ENCODE assay signal across 9 cellular contexts in genomic region chr19:1650627-1651009, GRCh38. TPM values are rescaled to one million over a fixed set of nuclear protein-coding genes. Genes with fewer than 3 reads are reported as not detected.
DNase-seq lines count a peak whose midpoint lies in the region; ATAC-seq and TF ChIP-seq lines count a peak whose summit lies in the region.
"Had no signal": no experiment of that assay in that cellular context is flagged by ENCODE, and none has a peak within 500 bp of the region (broad histone marks: within the 10 kb centered on the region; RNA-seq: fewer than 3 reads in every experiment).

No MANE protein-coding gene starts in this region.

- H3K4me1 ChIP-seq in HUES48 (ENCODE audit: control insufficient read depth, insufficient read depth, low read length) = peaks cover 5% of the 10 kb centered on the region

- H3K36me3 ChIP-seq in HUES48 (ENCODE audit: control insufficient read depth, insufficient read depth, low read length) = peaks cover 46% of the 10 kb centered on the region
- H3K36me3 ChIP-seq: neutrophil had no signal

- no peaks in the 10 kb centered on the region for H3K27me3 ChIP-seq in HUES48 (ENCODE audit: control insufficient read depth, insufficient read depth, low read length)

- peak overlapping the region; percentile 71 for H3K4me3 ChIP-seq in AG10803 (ENCODE audit: low read length)
- H3K4me3 ChIP-seq in HUES48 (ENCODE audit: low read depth, low read length) = peak overlapping the region; percentile 87
- H3K4me3 ChIP-seq in astrocyte of the cerebellum (ENCODE audit: low read depth, low read length) = peak overlapping the region; percentile 74

- peak overlapping the region; percentile 90; the same call in 1 of the 2 replicates for H3K9ac ChIP-seq in HUES48 (ENCODE audit: low read depth, low read length)

- ATAC-seq in GM19351 (IDR thresholded peaks at IDR 0.05; ENCODE audit: unreplicated experiment) (no peak), GM19395 (IDR thresholded peaks at IDR 0.05; ENCODE audit: unreplicated experiment) (no peak)

- H3K27ac ChIP-seq in HUES48 (ENCODE audit: low read depth, low read length) = peak overlapping the region; percentile 95
- H3K27ac ChIP-seq: neutrophil had no signal

- TF ChIP-seq CTCF in AG10803 (conservative IDR thresholded peaks at IDR 0.05; ENCODE audit: low read length) = peak; percentile 5; the same call in 1 of the 2 replicates
- TF ChIP-seq CTCF in astrocyte of the cerebellum (IDR thresholded peaks at IDR 0.05; ENCODE audit: low read depth, low read length, missing control alignments) = no peak

- in situ Hi-C loops in astrocyte of the cerebellum (cut with HindIII; ENCODE audit: low sequenced_read_pairs) = no loop called here

- no peak for DNase-seq in AG10803 (ENCODE audit: low read depth)
- DNase-seq in astrocyte of the cerebellum (ENCODE audit: low read depth) = no peak
- DNase-seq in lung microvascular endothelial cell (ENCODE audit: low read depth in 2 of 2) = peak; percentile 15 to 25
- DNase-seq in NCI-H774 (lab: John Stamatoyannopoulos, UW) = no peak
- DNase-seq in NOMO-1 treated with DMSO at 0.1 percent for 48 hours (lab: John Stamatoyannopoulos, UW; ENCODE audit: unreplicated experiment) = no peak

- H3K9me3 ChIP-seq in HUES48 (ENCODE audit: control insufficient read depth, insufficient read depth, low read length) = no peaks in the 10 kb centered on the region
- H3K9me3 ChIP-seq: neutrophil had no signal

RNA-seq across cellular contexts. Expression of gene TCF3, which starts 1.8 kb away (rescaled TPM):
- 47.9 and 48.6 TPM in 2 replicates for total RNA-seq in lung microvascular endothelial cell

RNA-seq across cellular contexts. Expression of gene UQCR11, which starts 45.4 kb away (rescaled TPM):
- total RNA-seq in lung microvascular endothelial cell = 127 and 151 TPM in 2 replicates

RNA-seq across cellular contexts. Expression of gene MBD3, which starts 58.0 kb away (rescaled TPM):
- 46.0 and 79.4 TPM in 2 replicates for total RNA-seq in lung microvascular endothelial cell

Comparison
In these comparisons a context has a peak if more than half of its experiments do, and no peak if none do; other contexts are left out.
1. DNase-seq: peak in lung microvascular endothelial cell (2 of 2); none in AG10803 (single experiment), astrocyte of the cerebellum (single experiment), NCI-H774 (single experiment) and NOMO-1 treated with DMSO at 0.1 percent for 48 hours (single experiment).
2. Peak in every context shown above with its lines, with median percentiles within 50 percentile points of each other: H3K4me3 ChIP-seq.